In genomic region chr7:139112741-139113250, GRCh38 we compare ENCODE assay signal across 22 cellular contexts. TPM values are rescaled to one million over a fixed set of nuclear protein-coding genes. Genes with fewer than 3 reads are reported as not detected.
DNase-seq lines count a peak whose midpoint lies in the region; ATAC-seq and TF ChIP-seq lines count a peak whose summit lies in the region.
"Had no signal": no experiment of that assay in that cellular context is flagged by ENCODE, and none has a peak within 500 bp of the region (broad histone marks: within the 10 kb centered on the region; RNA-seq: fewer than 3 reads in every experiment).

No MANE protein-coding gene starts in this region.

- H3K27me3 ChIP-seq in CD4-positive, alpha-beta T cell (ENCODE audit: control insufficient read depth, insufficient read depth, low read length): no peaks in the 10 kb centered on the region
- no peaks in the 10 kb centered on the region for H3K27me3 ChIP-seq in naive thymus-derived CD4-positive, alpha-beta T cell (ENCODE audit: control insufficient read depth in 2 of 2, insufficient read depth in 2 of 2, low read length in 2 of 2)
- H3K27me3 ChIP-seq: hepatocyte, Peyer's patch, thyroid gland had no signal

- DNase-seq in activated CD4-positive, alpha-beta T cell treated with anti-CD3 and anti-CD28 coated beads for 36 hours: no peak
- no peak for DNase-seq in activated CD4-positive, alpha-beta T cell treated with anti-CD3 and anti-CD28 coated beads, Interleukin-2, amount 10 ng/mL, durations not matched to agents 7 days and 5 days
- no peak for DNase-seq in CD4-positive, alpha-beta T cell
- DNase-seq in activated CD8-positive, alpha-beta T cell treated with anti-CD3 and anti-CD28 coated beads, Interleukin-2, amount 10 ng/mL, durations not matched to agents 7 days and 5 days: peak; percentile 17
- DNase-seq in naive thymus-derived CD4-positive, alpha-beta T cell: no peak
- DNase-seq in GM13977 (ENCODE audit: low spot score) (no peak), DMS79 (lab: John Stamatoyannopoulos, UW) (no peak)
- DNase-seq: effector CD8-positive, alpha-beta T cell; foreskin melanocyte; H9; KG1; NCI-H524; NK-92 treated with Interleukin-12 subunit alpha and Interleukin-12 subunit beta, amount 100 ng/mL, for 24 hours; occipital lobe; Peyer's patch; small intestine; stimulated activated naive CD4-positive, alpha-beta T cell treated with Interleukin-2 at 50 U/mL for 16 hours; thyroid gland had no signal

- peaks cover 40% of the 10 kb centered on the region for H3K4me1 Mint-ChIP-seq in activated CD4-positive, alpha-beta T cell treated with anti-CD3 and anti-CD28 coated beads for 36 hours
- H3K4me1 Mint-ChIP-seq in activated CD4-positive, alpha-beta T cell treated with anti-CD3 and anti-CD28 coated beads, Interleukin-2, amount 10 ng/mL, durations not matched to agents 7 days and 5 days: peaks cover 51% of the 10 kb centered on the region
- H3K4me1 Mint-ChIP-seq in CD4-positive, alpha-beta T cell (ENCODE audit: low read depth): peaks cover 66% of the 10 kb centered on the region
- peaks cover 31% of the 10 kb centered on the region for H3K4me1 Mint-ChIP-seq in activated CD8-positive, alpha-beta T cell treated with anti-CD3 and anti-CD28 coated beads, Interleukin-2, amount 10 ng/mL, durations not matched to agents 7 days and 5 days (ENCODE audit: low read depth)
- H3K4me1 Mint-ChIP-seq in naive thymus-derived CD4-positive, alpha-beta T cell: peaks cover 31 to 73% (median 67%) of the 10 kb centered on the region in 7 donors

- POLR2A ChIA-PET in activated CD4-positive, alpha-beta T cell treated with anti-CD3 and anti-CD28 coated beads for 36 hours (lab: Charles Lee): interaction anchor here (1.4 kb wide), 1 partner anchor 19 kb away, joined by 3 read pairs; no protein-coding TSS in a partner anchor
- POLR2A ChIA-PET in activated CD4-positive, alpha-beta T cell treated with anti-CD3 and anti-CD28 coated beads, Interleukin-2, amount 10 ng/mL, durations not matched to agents 7 days and 5 days (lab: Charles Lee): interaction anchor here (0.8 kb wide), 1 partner anchor 18 kb away, joined by 3 read pairs; no protein-coding TSS in a partner anchor
- POLR2A ChIA-PET in CD4-positive, alpha-beta T cell (lab: Charles Lee): interaction anchor here (0.9 to 1.3 kb wide), 4 partner anchors 9 to 71 kb away, joined by 3 to 12 read pairs (median 4); no protein-coding TSS in a partner anchor
- POLR2A ChIA-PET in activated CD8-positive, alpha-beta T cell treated with anti-CD3 and anti-CD28 coated beads, Interleukin-2, amount 10 ng/mL, durations not matched to agents 7 days and 5 days (lab: Charles Lee): interaction anchor here (1.4 kb wide), 2 partner anchors 18 to 247 kb away, joined by 5 to 6 read pairs; partner anchors contain the start of gene LUC7L2
- POLR2A ChIA-PET in naive thymus-derived CD4-positive, alpha-beta T cell (lab: Charles Lee): interaction anchor here (0.7 to 3.9 kb wide), 10 partner anchors 8 to 39 kb away, joined by 3 to 24 read pairs (median 5); no protein-coding TSS in a partner anchor

- CTCF ChIA-PET in activated CD4-positive, alpha-beta T cell treated with anti-CD3 and anti-CD28 coated beads for 36 hours (lab: Charles Lee): interaction anchor here (0.6 kb wide), 1 partner anchor 29 kb away, joined by 3 read pairs; no protein-coding TSS in a partner anchor
- CTCF ChIA-PET in activated CD4-positive, alpha-beta T cell treated with anti-CD3 and anti-CD28 coated beads, Interleukin-2, amount 10 ng/mL, durations not matched to agents 7 days and 5 days (lab: Charles Lee): interaction anchor here (0.8 to 1.6 kb wide), 4 partner anchors 12 to 38 kb away, joined by 3 to 6 read pairs (median 4); no protein-coding TSS in a partner anchor
- CTCF ChIA-PET in CD4-positive, alpha-beta T cell (lab: Charles Lee): interaction anchor here (1.0 kb wide), 1 partner anchor 96 kb away, joined by 3 read pairs; no protein-coding TSS in a partner anchor
- CTCF ChIA-PET in activated CD8-positive, alpha-beta T cell treated with anti-CD3 and anti-CD28 coated beads, Interleukin-2, amount 10 ng/mL, durations not matched to agents 7 days and 5 days (lab: Charles Lee): no interaction called here
- CTCF ChIA-PET in naive thymus-derived CD4-positive, alpha-beta T cell (lab: Charles Lee): interaction anchor here (1.0 to 3.1 kb wide), 6 partner anchors 9 to 96 kb away, joined by 3 to 14 read pairs (median 4); no protein-coding TSS in a partner anchor

- peaks cover 14% of the 10 kb centered on the region for H3K36me3 Mint-ChIP-seq in activated CD4-positive, alpha-beta T cell treated with anti-CD3 and anti-CD28 coated beads for 36 hours (ENCODE audit: low read depth)
- H3K36me3 Mint-ChIP-seq in activated CD4-positive, alpha-beta T cell treated with anti-CD3 and anti-CD28 coated beads, Interleukin-2, amount 10 ng/mL, durations not matched to agents 7 days and 5 days (ENCODE audit: low read depth): peaks cover 24% of the 10 kb centered on the region
- peaks cover 23% of the 10 kb centered on the region for H3K36me3 Mint-ChIP-seq in CD4-positive, alpha-beta T cell (ENCODE audit: low read depth)
- H3K36me3 Mint-ChIP-seq in activated CD8-positive, alpha-beta T cell treated with anti-CD3 and anti-CD28 coated beads, Interleukin-2, amount 10 ng/mL, durations not matched to agents 7 days and 5 days (ENCODE audit: low read depth): peaks cover 18% of the 10 kb centered on the region
- H3K36me3 Mint-ChIP-seq in naive thymus-derived CD4-positive, alpha-beta T cell: peaks cover 5 to 13% (median 7%) of the 10 kb centered on the region in 5 donors
- H3K36me3 Mint-ChIP-seq: brain had no signal

- peak overlapping the region; percentile 91 for H3K27ac Mint-ChIP-seq in activated CD4-positive, alpha-beta T cell treated with anti-CD3 and anti-CD28 coated beads for 36 hours
- H3K27ac Mint-ChIP-seq in activated CD4-positive, alpha-beta T cell treated with anti-CD3 and anti-CD28 coated beads, Interleukin-2, amount 10 ng/mL, durations not matched to agents 7 days and 5 days: no peak overlapping the region
- peak overlapping the region; percentile 95 for H3K27ac Mint-ChIP-seq in CD4-positive, alpha-beta T cell
- no peak overlapping the region for H3K27ac Mint-ChIP-seq in activated CD8-positive, alpha-beta T cell treated with anti-CD3 and anti-CD28 coated beads, Interleukin-2, amount 10 ng/mL, durations not matched to agents 7 days and 5 days
- H3K27ac Mint-ChIP-seq in naive thymus-derived CD4-positive, alpha-beta T cell: peak overlapping the region in 8 of 9 donors; percentile 19 to 99 (median 97)
- H3K27ac Mint-ChIP-seq: brain, H9 had no signal

- intact Hi-C loops in activated CD4-positive, alpha-beta T cell treated with anti-CD3 and anti-CD28 coated beads for 36 hours (cut with DNase I, micrococcal nuclease): loop anchor here in 1 of 2 experiments (5.0 to 10.0 kb wide), 3 partner anchors 360 to 950 kb away; partner anchors contain the start of gene PARP12
- intact Hi-C loops in CD4-positive, alpha-beta T cell (cut with DNase I, micrococcal nuclease): loop anchor here in 1 of 2 experiments (5.0 kb wide), 2 partner anchors 35 to 950 kb away; partner anchors contain the start of gene PARP12
- intact Hi-C loops in naive thymus-derived CD4-positive, alpha-beta T cell (cut with micrococcal nuclease): loop anchor here in 1 of 2 donors (1.0 kb wide), 1 partner anchor 21 kb away; a partner anchor contains a TSS

- no peaks in the 10 kb centered on the region for H3K9me3 ChIP-seq in CD4-positive, alpha-beta T cell (ENCODE audit: control insufficient read depth, low read length)
- no peaks in the 10 kb centered on the region for H3K9me3 ChIP-seq in naive thymus-derived CD4-positive, alpha-beta T cell (ENCODE audit: control insufficient read depth in 2 of 3, low read length in 3 of 3)
- H3K9me3 ChIP-seq: Peyer's patch, thyroid gland had no signal

- peaks cover 22 to 24% of the 10 kb centered on the region in 2 donors for H3K4me1 ChIP-seq in naive thymus-derived CD4-positive, alpha-beta T cell (ENCODE audit: control insufficient read depth in 2 of 2, insufficient read depth in 2 of 2, low read length in 2 of 2)

- no peak for ATAC-seq in activated CD4-positive, alpha-beta T cell treated with anti-CD3 and anti-CD28 coated beads for 36 hours
- ATAC-seq in CD4-positive, alpha-beta T cell (ENCODE audit: poor library complexity): no peak
- ATAC-seq in activated CD8-positive, alpha-beta T cell treated with anti-CD3 and anti-CD28 coated beads, Interleukin-2, amount 10 ng/mL, durations not matched to agents 7 days and 5 days: no peak
- ATAC-seq in naive thymus-derived CD4-positive, alpha-beta T cell: no peak
- no peak for ATAC-seq in GM18498 (IDR thresholded peaks at IDR 0.05; ENCODE audit: unreplicated experiment)
- ATAC-seq: esophagus mucosa had no signal

- no peaks in the 10 kb centered on the region for H3K27me3 Mint-ChIP-seq in activated CD4-positive, alpha-beta T cell treated with anti-CD3 and anti-CD28 coated beads for 36 hours
- no peaks in the 10 kb centered on the region for H3K27me3 Mint-ChIP-seq in activated CD4-positive, alpha-beta T cell treated with anti-CD3 and anti-CD28 coated beads, Interleukin-2, amount 10 ng/mL, durations not matched to agents 7 days and 5 days
- no peaks in the 10 kb centered on the region for H3K27me3 Mint-ChIP-seq in CD4-positive, alpha-beta T cell
- H3K27me3 Mint-ChIP-seq in activated CD8-positive, alpha-beta T cell treated with anti-CD3 and anti-CD28 coated beads, Interleukin-2, amount 10 ng/mL, durations not matched to agents 7 days and 5 days (ENCODE audit: low read depth): no peaks in the 10 kb centered on the region
- H3K27me3 Mint-ChIP-seq in naive thymus-derived CD4-positive, alpha-beta T cell: peaks cover 0 to 5% (median 0%) of the 10 kb centered on the region in 5 donors

- H3K36me3 ChIP-seq in naive thymus-derived CD4-positive, alpha-beta T cell (ENCODE audit: control insufficient read depth in 2 of 3, insufficient read depth in 3 of 3, low read length in 3 of 3): peaks cover 0 to 18% (median 0%) of the 10 kb centered on the region in 3 experiments
- H3K36me3 ChIP-seq: Peyer's patch, thyroid gland had no signal

- no peak for TF ChIP-seq CTCF in CD4-positive, alpha-beta T cell (IDR thresholded peaks at IDR 0.05)
- no peak for TF ChIP-seq CTCF in GM13977 (IDR thresholded peaks at IDR 0.05; ENCODE audit: extremely low read depth, insufficient read depth, missing control alignments)

- no peak overlapping the region for H3K4me3 ChIP-seq in naive thymus-derived CD4-positive, alpha-beta T cell (ENCODE audit: low read length)
- H3K4me3 ChIP-seq: hepatocyte, Peyer's patch, thyroid gland had no signal

- H3K27ac ChIP-seq in CD4-positive, alpha-beta T cell (ENCODE audit: low read depth, low read length): no peak overlapping the region
- no peak overlapping the region for H3K27ac ChIP-seq in naive thymus-derived CD4-positive, alpha-beta T cell (ENCODE audit: low read depth, low read length)
- H3K27ac ChIP-seq: hepatocyte, thyroid gland had no signal

- no peak overlapping the region for H3K4me3 Mint-ChIP-seq in activated CD4-positive, alpha-beta T cell treated with anti-CD3 and anti-CD28 coated beads for 36 hours
- no peak overlapping the region for H3K4me3 Mint-ChIP-seq in activated CD4-positive, alpha-beta T cell treated with anti-CD3 and anti-CD28 coated beads, Interleukin-2, amount 10 ng/mL, durations not matched to agents 7 days and 5 days
- peak overlapping the region; percentile 30 for H3K4me3 Mint-ChIP-seq in CD4-positive, alpha-beta T cell
- H3K4me3 Mint-ChIP-seq in activated CD8-positive, alpha-beta T cell treated with anti-CD3 and anti-CD28 coated beads, Interleukin-2, amount 10 ng/mL, durations not matched to agents 7 days and 5 days: no peak overlapping the region
- H3K4me3 Mint-ChIP-seq in naive thymus-derived CD4-positive, alpha-beta T cell: peak overlapping the region in 4 of 10 donors; percentile 17 to 38 (median 30)
- H3K4me3 Mint-ChIP-seq: brain, H9 had no signal

- H3K9me3 Mint-ChIP-seq in activated CD4-positive, alpha-beta T cell treated with anti-CD3 and anti-CD28 coated beads for 36 hours (ENCODE audit: low read depth): no peaks in the 10 kb centered on the region
- H3K9me3 Mint-ChIP-seq in activated CD4-positive, alpha-beta T cell treated with anti-CD3 and anti-CD28 coated beads, Interleukin-2, amount 10 ng/mL, durations not matched to agents 7 days and 5 days: peaks cover 8% of the 10 kb centered on the region
- no peaks in the 10 kb centered on the region for H3K9me3 Mint-ChIP-seq in CD4-positive, alpha-beta T cell
- no peaks in the 10 kb centered on the region for H3K9me3 Mint-ChIP-seq in activated CD8-positive, alpha-beta T cell treated with anti-CD3 and anti-CD28 coated beads, Interleukin-2, amount 10 ng/mL, durations not matched to agents 7 days and 5 days (ENCODE audit: insufficient read depth)
- H3K9me3 Mint-ChIP-seq in naive thymus-derived CD4-positive, alpha-beta T cell: peaks cover 0 to 11% (median 3%) of the 10 kb centered on the region in 11 donors
- H3K9me3 Mint-ChIP-seq: H9 had no signal

- in situ Hi-C loops in GM13977 (cut with MboI; ENCODE audit: low pct_unique_long_range_greater_than_20kb, low sequenced_read_pairs, unreplicated experiment): no loop called here

RNA-seq across cellular contexts. Expression of gene ZC3HAV1, which starts 3.3 kb away (rescaled TPM):
- 100 to 1,000 TPM; 110 to 120 TPM for total RNA-seq in activated CD4-positive, alpha-beta T cell treated with anti-CD3 and anti-CD28 coated beads for 36 hours
- total RNA-seq in activated CD4-positive, alpha-beta T cell treated with anti-CD3 and anti-CD28 coated beads, Interleukin-2, amount 10 ng/mL, durations not matched to agents 7 days and 5 days: 100 to 1,000 TPM; 124 to 129 TPM
- total RNA-seq in CD4-positive, alpha-beta T cell: 100 to 1,000 TPM; 169 to 178 TPM
- 100 to 1,000 TPM; 121 to 122 TPM for total RNA-seq in activated CD8-positive, alpha-beta T cell treated with anti-CD3 and anti-CD28 coated beads, Interleukin-2, amount 10 ng/mL, durations not matched to agents 7 days and 5 days
- 100 to 1,000 TPM; 129 to 181 (median 152) TPM for total RNA-seq in naive thymus-derived CD4-positive, alpha-beta T cell
- 100 to 1,000 TPM; 165 to 249 TPM for polyA plus RNA-seq in naive thymus-derived CD4-positive, alpha-beta T cell

Comparison
In these comparisons a context has a peak if more than half of its experiments do, and no peak if none do; other contexts are left out.
1. H3K27ac Mint-ChIP-seq: peak in activated CD4-positive, alpha-beta T cell treated with anti-CD3 and anti-CD28 coated beads for 36 hours (single experiment), CD4-positive, alpha-beta T cell (single experiment) and naive thymus-derived CD4-positive, alpha-beta T cell (8 of 9); none in activated CD4-positive, alpha-beta T cell treated with anti-CD3 and anti-CD28 coated beads, Interleukin-2, amount 10 ng/mL, durations not matched to agents 7 days and 5 days (single experiment) and activated CD8-positive, alpha-beta T cell treated with anti-CD3 and anti-CD28 coated beads, Interleukin-2, amount 10 ng/mL, durations not matched to agents 7 days and 5 days (single experiment).